1 cellular context compared by ENCODE assay signal in the genomic region with DNA sequence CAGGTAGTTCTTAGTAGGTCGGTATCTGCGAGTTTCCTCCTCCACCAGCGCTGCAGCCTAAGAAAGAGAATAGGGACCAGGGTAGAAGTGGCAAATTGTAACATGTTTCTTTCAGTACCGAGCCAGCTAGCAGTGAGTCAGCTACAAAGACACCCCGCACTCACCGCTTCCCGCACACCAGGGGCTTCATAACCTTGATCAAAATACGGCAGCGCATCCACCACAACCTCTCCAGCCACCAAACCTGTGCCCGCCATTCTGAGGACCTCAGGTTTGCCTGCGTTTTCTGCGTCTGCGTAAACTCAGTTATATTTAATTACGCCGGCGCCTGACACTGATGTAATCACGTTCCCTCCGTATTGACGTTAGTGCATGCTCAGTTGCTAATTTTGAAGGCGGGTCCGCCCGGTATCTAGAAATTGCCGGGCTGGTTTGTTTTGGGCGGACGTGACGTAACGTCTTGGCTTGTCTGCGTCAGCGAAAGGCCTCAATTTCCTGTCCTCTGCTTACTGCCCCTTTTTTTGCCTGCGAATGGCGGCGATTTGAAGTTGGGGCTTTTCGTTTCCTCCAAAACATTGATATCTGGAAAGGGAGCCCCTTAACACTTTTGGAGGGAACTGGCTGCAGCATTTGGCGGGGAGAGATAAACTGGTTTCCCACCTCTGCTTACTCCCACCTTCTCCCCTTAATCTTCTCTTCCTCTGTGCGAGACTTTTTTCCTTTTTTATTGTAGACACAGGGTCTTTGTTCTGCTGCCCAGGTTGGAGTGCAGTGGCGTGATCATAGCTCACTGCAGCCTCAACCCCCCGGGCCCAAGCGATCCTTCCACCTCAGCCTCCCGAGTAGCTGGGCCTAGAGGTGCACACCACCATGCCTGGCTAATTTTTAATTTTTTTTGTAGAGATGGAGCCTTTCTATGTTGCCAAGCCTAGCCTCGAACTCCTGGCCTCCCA.
TF ChIP-seq lines count a peak whose summit lies in the region.

A gene (minus strand): TSS at position 281 of the 953 bp plus-strand sequence. CDS start 24 bp downstream, at position 257.

TF ChIP-seq in HepG2, 621 proteins besides CTCF, POLR2A, EP300 and RAD21 (continued from another document and continues in another):
- TF ChIP-seq ZNF766 (CRISPR knock-in tag; IDR thresholded peaks at IDR 0.05; ENCODE audit: borderline replicate concordance) (no peak), GATAD2A (CRISPR knock-in tag; IDR thresholded peaks at IDR 0.05) (0 out of 2 replicates have a peak, but pooled peaks have one; percentile 22), IKZF4 (CRISPR knock-in tag; IDR thresholded peaks at IDR 0.05; ENCODE audit: borderline replicate concordance, low read depth, not compliant biosample characterization) (no peak), ZNF430 (CRISPR knock-in tag; IDR thresholded peaks at IDR 0.05) (0 out of 2 replicates have a peak, but pooled peaks have one; percentile 31), CC2D1A (CRISPR knock-in tag; IDR thresholded peaks at IDR 0.05) (no peak), KLF15 (CRISPR knock-in tag; IDR thresholded peaks at IDR 0.05; ENCODE audit: borderline replicate concordance) (no peak), POLR2AphosphoS2 (IDR thresholded peaks at IDR 0.05; ENCODE audit: low read depth, low read length) (no peak), ZNF510 (CRISPR knock-in tag; IDR thresholded peaks at IDR 0.05; ENCODE audit: low read depth) (no peak), DR1 (CRISPR knock-in tag; IDR thresholded peaks at IDR 0.05) (0 out of 2 replicates have a peak, but pooled peaks have one; percentile 42), MED13 (CRISPR knock-in tag; IDR thresholded peaks at IDR 0.05) (no peak), ZNF644 (CRISPR knock-in tag; IDR thresholded peaks at IDR 0.05; ENCODE audit: low read depth) (no peak), KMT2A (CRISPR knock-in tag; IDR thresholded peaks at IDR 0.05) (no peak), ZNF382 (CRISPR knock-in tag; IDR thresholded peaks at IDR 0.05; ENCODE audit: borderline replicate concordance) (no peak), ZNF891 (CRISPR knock-in tag; IDR thresholded peaks at IDR 0.05) (no peak), MBNL3 (CRISPR knock-in tag; conservative IDR thresholded peaks at IDR 0.05) (no peak), NCOA5 (CRISPR knock-in tag; IDR thresholded peaks at IDR 0.05) (no peak), ZNF230 (CRISPR knock-in tag; IDR thresholded peaks at IDR 0.05) (peak; percentile 47; the same call in 1 of the 2 replicates), ZNF160 (CRISPR knock-in tag; IDR thresholded peaks at IDR 0.05) (no peak), NR1H2 (CRISPR knock-in tag; IDR thresholded peaks at IDR 0.05; ENCODE audit: borderline replicate concordance, low read depth) (no peak), ZNF383 (CRISPR knock-in tag; IDR thresholded peaks at IDR 0.05; ENCODE audit: borderline replicate concordance) (no peak), KLF12 (CRISPR knock-in tag; IDR thresholded peaks at IDR 0.05; ENCODE audit: borderline replicate concordance) (no peak), ZKSCAN1 (IDR thresholded peaks at IDR 0.05; ENCODE audit: low read length) (no peak), ZIK1 (CRISPR knock-in tag; IDR thresholded peaks at IDR 0.05; ENCODE audit: borderline replicate concordance, low read depth) (no peak), SMARCC2 (IDR thresholded peaks at IDR 0.05) (no peak), ZNF788 (CRISPR knock-in tag; IDR thresholded peaks at IDR 0.05; ENCODE audit: borderline replicate concordance) (no peak), MED1 (CRISPR knock-in tag; IDR thresholded peaks at IDR 0.05) (peak; percentile 22; the same call in 1 of the 2 replicates), ZNF577 (CRISPR knock-in tag; IDR thresholded peaks at IDR 0.05; ENCODE audit: borderline replicate concordance, low read depth) (no peak), ZNF75D (CRISPR knock-in tag; IDR thresholded peaks at IDR 0.05; ENCODE audit: borderline replicate concordance) (no peak), KAT8 (CRISPR knock-in tag; IDR thresholded peaks at IDR 0.05) (peak; percentile 97), ATF7 (IDR thresholded peaks at IDR 0.05) (peak; percentile 71), ATF7 (CRISPR knock-in tag; IDR thresholded peaks at IDR 0.05) (peak; percentile 61; the same call in 1 of the 2 replicates), ZNF234 (CRISPR knock-in tag; conservative IDR thresholded peaks at IDR 0.05) (no peak), KDM4B (CRISPR knock-in tag; IDR thresholded peaks at IDR 0.05) (no peak), PAWR (CRISPR knock-in tag; IDR thresholded peaks at IDR 0.05; ENCODE audit: borderline replicate concordance) (no peak), NFIB (CRISPR knock-in tag; IDR thresholded peaks at IDR 0.05; ENCODE audit: borderline replicate concordance) (no peak), ZNF256 (CRISPR knock-in tag; conservative IDR thresholded peaks at IDR 0.05) (no peak), RBFOX2 (IDR thresholded peaks at IDR 0.05; ENCODE audit: low read depth, low read length) (peak; percentile 57), RFX1 (IDR thresholded peaks at IDR 0.05) (no peak), SRF (IDR thresholded peaks at IDR 0.05; ENCODE audit: low read depth, low read length) (no peak), DNMT3B (CRISPR knock-in tag; conservative IDR thresholded peaks at IDR 0.05) (no peak), ZNF629 (CRISPR knock-in tag; conservative IDR thresholded peaks at IDR 0.05) (no peak), ZNF251 (CRISPR knock-in tag; IDR thresholded peaks at IDR 0.05) (no peak), KDM1A (CRISPR knock-in tag; IDR thresholded peaks at IDR 0.05) (no peak), SIX1 (CRISPR knock-in tag; IDR thresholded peaks at IDR 0.05; ENCODE audit: borderline replicate concordance) (no peak), SNAI1 (CRISPR knock-in tag; IDR thresholded peaks at IDR 0.05; ENCODE audit: borderline replicate concordance) (no peak), MIER3 (CRISPR knock-in tag; IDR thresholded peaks at IDR 0.05; ENCODE audit: borderline replicate concordance) (peak; percentile 45; the same call in 1 of the 2 replicates), HDAC6 (IDR thresholded peaks at IDR 0.05; ENCODE audit: low read depth, low read length) (no peak), TSC22D2 (CRISPR knock-in tag; IDR thresholded peaks at IDR 0.05; ENCODE audit: borderline replicate concordance) (no peak), ZNF143 (CRISPR knock-in tag; IDR thresholded peaks at IDR 0.05) (peak; percentile 18; the same call in 1 of the 2 replicates)
- TF ChIP-seq, protein P1, sequence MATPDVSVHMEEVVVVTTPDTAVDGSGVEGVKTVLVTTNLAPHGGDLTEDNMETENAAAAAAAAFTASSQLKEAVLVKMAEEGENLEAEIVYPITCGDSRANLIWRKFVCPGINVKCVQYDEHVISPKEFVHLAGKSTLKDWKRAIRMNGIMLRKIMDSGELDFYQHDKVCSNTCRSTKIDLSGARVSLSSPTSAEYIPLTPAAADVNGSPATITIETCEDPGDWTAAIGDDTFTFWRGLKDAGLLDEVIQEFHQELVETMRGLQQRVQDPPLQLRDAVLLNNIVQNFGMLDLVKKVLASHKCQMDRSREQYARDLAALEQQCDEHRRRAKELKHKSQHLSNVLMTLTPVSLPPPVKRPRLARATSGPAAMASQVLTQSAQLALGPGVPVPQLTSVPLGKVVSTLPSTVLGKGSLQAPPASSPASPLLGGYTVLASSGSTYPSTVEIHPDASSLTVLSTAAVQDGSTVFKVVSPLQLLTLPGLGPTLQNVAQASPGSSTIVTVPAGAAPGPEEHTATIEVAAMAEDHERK (CRISPR knock-in tag; IDR thresholded peaks at IDR 0.05; ENCODE audit: low read depth) = peak; percentile 97
- TF ChIP-seq, protein P2, sequence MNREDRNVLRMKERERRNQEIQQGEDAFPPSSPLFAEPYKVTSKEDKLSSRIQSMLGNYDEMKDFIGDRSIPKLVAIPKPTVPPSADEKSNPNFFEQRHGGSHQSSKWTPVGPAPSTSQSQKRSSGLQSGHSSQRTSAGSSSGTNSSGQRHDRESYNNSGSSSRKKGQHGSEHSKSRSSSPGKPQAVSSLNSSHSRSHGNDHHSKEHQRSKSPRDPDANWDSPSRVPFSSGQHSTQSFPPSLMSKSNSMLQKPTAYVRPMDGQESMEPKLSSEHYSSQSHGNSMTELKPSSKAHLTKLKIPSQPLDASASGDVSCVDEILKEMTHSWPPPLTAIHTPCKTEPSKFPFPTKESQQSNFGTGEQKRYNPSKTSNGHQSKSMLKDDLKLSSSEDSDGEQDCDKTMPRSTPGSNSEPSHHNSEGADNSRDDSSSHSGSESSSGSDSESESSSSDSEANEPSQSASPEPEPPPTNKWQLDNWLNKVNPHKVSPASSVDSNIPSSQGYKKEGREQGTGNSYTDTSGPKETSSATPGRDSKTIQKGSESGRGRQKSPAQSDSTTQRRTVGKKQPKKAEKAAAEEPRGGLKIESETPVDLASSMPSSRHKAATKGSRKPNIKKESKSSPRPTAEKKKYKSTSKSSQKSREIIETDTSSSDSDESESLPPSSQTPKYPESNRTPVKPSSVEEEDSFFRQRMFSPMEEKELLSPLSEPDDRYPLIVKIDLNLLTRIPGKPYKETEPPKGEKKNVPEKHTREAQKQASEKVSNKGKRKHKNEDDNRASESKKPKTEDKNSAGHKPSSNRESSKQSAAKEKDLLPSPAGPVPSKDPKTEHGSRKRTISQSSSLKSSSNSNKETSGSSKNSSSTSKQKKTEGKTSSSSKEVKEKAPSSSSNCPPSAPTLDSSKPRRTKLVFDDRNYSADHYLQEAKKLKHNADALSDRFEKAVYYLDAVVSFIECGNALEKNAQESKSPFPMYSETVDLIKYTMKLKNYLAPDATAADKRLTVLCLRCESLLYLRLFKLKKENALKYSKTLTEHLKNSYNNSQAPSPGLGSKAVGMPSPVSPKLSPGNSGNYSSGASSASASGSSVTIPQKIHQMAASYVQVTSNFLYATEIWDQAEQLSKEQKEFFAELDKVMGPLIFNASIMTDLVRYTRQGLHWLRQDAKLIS (CRISPR knock-in tag; IDR thresholded peaks at IDR 0.05) = no peak
- TF ChIP-seq, protein P3, sequence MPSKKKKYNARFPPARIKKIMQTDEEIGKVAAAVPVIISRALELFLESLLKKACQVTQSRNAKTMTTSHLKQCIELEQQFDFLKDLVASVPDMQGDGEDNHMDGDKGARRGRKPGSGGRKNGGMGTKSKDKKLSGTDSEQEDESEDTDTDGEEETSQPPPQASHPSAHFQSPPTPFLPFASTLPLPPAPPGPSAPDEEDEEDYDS (CRISPR knock-in tag; IDR thresholded peaks at IDR 0.05) = peak; percentile 84
- TF ChIP-seq, protein P4, sequence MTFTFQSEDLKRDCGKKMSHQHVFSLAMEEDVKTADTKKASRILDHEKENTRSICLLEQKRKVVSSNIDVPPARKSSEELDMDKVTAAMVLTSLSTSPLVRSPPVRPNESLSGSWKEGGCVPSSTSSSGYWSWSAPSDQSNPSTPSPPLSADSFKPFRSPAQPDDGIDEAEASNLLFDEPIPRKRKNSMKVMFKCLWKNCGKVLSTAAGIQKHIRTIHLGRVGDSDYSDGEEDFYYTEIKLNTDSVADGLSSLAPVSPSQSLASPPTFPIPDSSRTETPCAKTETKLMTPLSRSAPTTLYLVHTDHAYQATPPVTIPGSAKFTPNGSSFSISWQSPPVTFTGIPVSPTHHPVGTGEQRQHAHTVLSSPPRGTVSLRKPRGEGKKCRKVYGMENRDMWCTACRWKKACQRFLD (CRISPR knock-in tag; IDR thresholded peaks at IDR 0.05; ENCODE audit: borderline replicate concordance) = no peak
- TF ChIP-seq, protein P5, sequence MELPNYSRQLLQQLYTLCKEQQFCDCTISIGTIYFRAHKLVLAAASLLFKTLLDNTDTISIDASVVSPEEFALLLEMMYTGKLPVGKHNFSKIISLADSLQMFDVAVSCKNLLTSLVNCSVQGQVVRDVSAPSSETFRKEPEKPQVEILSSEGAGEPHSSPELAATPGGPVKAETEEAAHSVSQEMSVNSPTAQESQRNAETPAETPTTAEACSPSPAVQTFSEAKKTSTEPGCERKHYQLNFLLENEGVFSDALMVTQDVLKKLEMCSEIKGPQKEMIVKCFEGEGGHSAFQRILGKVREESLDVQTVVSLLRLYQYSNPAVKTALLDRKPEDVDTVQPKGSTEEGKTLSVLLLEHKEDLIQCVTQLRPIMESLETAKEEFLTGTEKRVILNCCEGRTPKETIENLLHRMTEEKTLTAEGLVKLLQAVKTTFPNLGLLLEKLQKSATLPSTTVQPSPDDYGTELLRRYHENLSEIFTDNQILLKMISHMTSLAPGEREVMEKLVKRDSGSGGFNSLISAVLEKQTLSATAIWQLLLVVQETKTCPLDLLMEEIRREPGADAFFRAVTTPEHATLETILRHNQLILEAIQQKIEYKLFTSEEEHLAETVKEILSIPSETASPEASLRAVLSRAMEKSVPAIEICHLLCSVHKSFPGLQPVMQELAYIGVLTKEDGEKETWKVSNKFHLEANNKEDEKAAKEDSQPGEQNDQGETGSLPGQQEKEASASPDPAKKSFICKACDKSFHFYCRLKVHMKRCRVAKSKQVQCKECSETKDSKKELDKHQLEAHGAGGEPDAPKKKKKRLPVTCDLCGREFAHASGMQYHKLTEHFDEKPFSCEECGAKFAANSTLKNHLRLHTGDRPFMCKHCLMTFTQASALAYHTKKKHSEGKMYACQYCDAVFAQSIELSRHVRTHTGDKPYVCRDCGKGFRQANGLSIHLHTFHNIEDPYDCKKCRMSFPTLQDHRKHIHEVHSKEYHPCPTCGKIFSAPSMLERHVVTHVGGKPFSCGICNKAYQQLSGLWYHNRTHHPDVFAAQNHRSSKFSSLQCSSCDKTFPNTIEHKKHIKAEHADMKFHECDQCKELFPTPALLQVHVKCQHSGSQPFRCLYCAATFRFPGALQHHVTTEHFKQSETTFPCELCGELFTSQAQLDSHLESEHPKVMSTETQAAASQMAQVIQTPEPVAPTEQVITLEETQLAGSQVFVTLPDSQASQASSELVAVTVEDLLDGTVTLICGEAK (IDR thresholded peaks at IDR 0.05) = peak; percentile 53
- TF ChIP-seq, protein P5 (CRISPR knock-in tag; IDR thresholded peaks at IDR 0.05) = 0 out of 2 replicates have a peak, but pooled peaks have one; percentile 27
